Comparison of ENCODE assay signal across 8 cellular contexts in the genomic region with DNA sequence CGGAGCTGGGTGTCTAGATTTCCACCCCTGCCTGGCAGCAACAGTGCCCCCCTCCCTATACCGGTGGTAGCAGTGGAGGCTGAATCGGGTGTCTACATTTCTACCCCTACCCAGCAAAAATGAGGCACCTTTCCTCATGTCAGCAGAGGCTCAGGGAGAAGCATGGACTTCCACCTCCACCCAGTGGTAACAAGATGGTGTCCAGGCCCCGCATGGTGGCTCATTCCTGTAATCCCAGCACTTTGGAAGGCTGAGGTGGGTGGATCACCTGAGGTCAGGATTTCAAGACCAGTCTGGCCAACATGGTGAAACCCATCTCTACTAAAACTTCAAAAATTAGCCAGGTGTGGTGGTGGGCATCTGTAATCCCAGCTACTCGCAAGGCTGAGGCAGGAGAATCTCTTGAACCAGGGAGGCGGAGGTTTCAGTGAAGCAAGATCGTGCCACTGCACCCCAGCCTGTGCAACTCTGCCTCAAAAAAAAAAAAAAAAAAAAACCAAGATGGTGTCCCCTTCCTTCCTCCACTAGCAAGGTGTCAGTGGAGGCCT. TPM values are rescaled to one million over a fixed set of nuclear protein-coding genes. Genes with fewer than 3 reads are reported as not detected.
DNase-seq lines count a peak whose midpoint lies in the region; ATAC-seq and TF ChIP-seq lines count a peak whose summit lies in the region.

No MANE protein-coding gene starts in this region.

- H3K36me3 ChIP-seq in OCI-LY3 (replicated peaks; ENCODE audit: low read depth, low read length) (no peaks in the 10 kb centered on the region), spleen (no peaks in the 10 kb centered on the region)

- peaks cover 11% of the 10 kb centered on the region for H3K4me1 Mint-ChIP-seq in activated CD8-positive, alpha-beta memory T cell treated with anti-CD3 and anti-CD28 coated beads, Interleukin-2, amount 10 ng/mL, durations not matched to agents 7 days and 5 days

- CTCF ChIA-PET in activated CD8-positive, alpha-beta memory T cell treated with anti-CD3 and anti-CD28 coated beads, Interleukin-2, amount 10 ng/mL, durations not matched to agents 7 days and 5 days (lab: Charles Lee) = interaction anchor here (0.7 to 3.4 kb wide), 3 partner anchors 88 to 633 kb away, joined by 3 to 14 read pairs (median 3); no protein-coding TSS in a partner anchor

- peak overlapping the region; percentile 56 for H3K4me3 Mint-ChIP-seq in activated CD8-positive, alpha-beta memory T cell treated with anti-CD3 and anti-CD28 coated beads, Interleukin-2, amount 10 ng/mL, durations not matched to agents 7 days and 5 days

- H3K36me3 Mint-ChIP-seq in activated CD8-positive, alpha-beta memory T cell treated with anti-CD3 and anti-CD28 coated beads, Interleukin-2, amount 10 ng/mL, durations not matched to agents 7 days and 5 days = no peaks in the 10 kb centered on the region

- 0 out of 2 replicates have a peak, but pooled peaks cover 3% of the 10 kb centered on the region for H3K27me3 ChIP-seq in OCI-LY3 (ENCODE audit: low read depth, low read length)
- H3K27me3 ChIP-seq in spleen (replicated peaks in 1 of 7) = no peaks in the 10 kb centered on the region

- H3K27ac Mint-ChIP-seq in activated CD8-positive, alpha-beta memory T cell treated with anti-CD3 and anti-CD28 coated beads, Interleukin-2, amount 10 ng/mL, durations not matched to agents 7 days and 5 days = peak overlapping the region; percentile 46

- H3K4me2 ChIP-seq in OCI-LY3 (ENCODE audit: low read length) = peak overlapping the region; percentile 71

- TF ChIP-seq CTCF in OCI-LY3 (IDR thresholded peaks at IDR 0.05; ENCODE audit: low read depth, low read length) (no peak), epithelial cell of proximal tubule (conservative IDR thresholded peaks at IDR 0.05; ENCODE audit: low read depth, low read length) (peak; percentile 10), spleen (IDR thresholded peaks at IDR 0.05 in 8 of 11, conservative IDR thresholded peaks at IDR 0.05 in 3 of 11) (no peak)

- no peak overlapping the region for H3K27ac ChIP-seq in OCI-LY3 (ENCODE audit: low read length)
- no peak overlapping the region for H3K27ac ChIP-seq in spleen

- no peak for TF ChIP-seq POLR2A in spleen (IDR thresholded peaks at IDR 0.05)

- intact Hi-C loops in spleen (cut with DNase I; ENCODE audit: low total_unique reads) = no loop called here

- H4K20me1 ChIP-seq in OCI-LY3 (ENCODE audit: insufficient read depth, low read length) = no peaks in the 10 kb centered on the region

- no peaks in the 10 kb centered on the region for H3K9me3 ChIP-seq in OCI-LY3 (ENCODE audit: insufficient read depth, low read length)
- no peaks in the 10 kb centered on the region for H3K9me3 ChIP-seq in spleen

- WGBS in spleen, 5 donors = 75 to 87% (median 84%) methylated on average over 7 of the region's 7 CpGs

- H3K4me3 ChIP-seq in OCI-LY3 (ENCODE audit: low read length) = peak overlapping the region; percentile 74
- H3K4me3 ChIP-seq in epithelial cell of proximal tubule (ENCODE audit: low read depth, low read length) = no peak overlapping the region
- peak overlapping the region in 6 of 8 donors; percentile 33 to 68 (median 42) for H3K4me3 ChIP-seq in spleen

- no peaks in the 10 kb centered on the region for H3K79me2 ChIP-seq in OCI-LY3 (ENCODE audit: low read length)

- H3K27me3 Mint-ChIP-seq in activated CD8-positive, alpha-beta memory T cell treated with anti-CD3 and anti-CD28 coated beads, Interleukin-2, amount 10 ng/mL, durations not matched to agents 7 days and 5 days = peaks cover 19% of the 10 kb centered on the region

- ATAC-seq in activated CD8-positive, alpha-beta memory T cell treated with anti-CD3 and anti-CD28 coated beads, Interleukin-2, amount 10 ng/mL, durations not matched to agents 7 days and 5 days = no peak
- ATAC-seq in GM21717 (IDR thresholded peaks at IDR 0.05; ENCODE audit: unreplicated experiment) = no peak

- no peaks in the 10 kb centered on the region for H3K9me3 Mint-ChIP-seq in activated CD8-positive, alpha-beta memory T cell treated with anti-CD3 and anti-CD28 coated beads, Interleukin-2, amount 10 ng/mL, durations not matched to agents 7 days and 5 days (ENCODE audit: low read depth)

- DNase-seq in activated CD8-positive, alpha-beta memory T cell treated with anti-CD3 and anti-CD28 coated beads, Interleukin-2, amount 10 ng/mL, durations not matched to agents 7 days and 5 days = no peak
- no peak for DNase-seq in activated CD8-positive, alpha-beta memory T cell treated with anti-CD3 and anti-CD28 coated beads for 24 hours
- DNase-seq in epithelial cell of proximal tubule (ENCODE audit: low read depth) = no peak
- no peak for DNase-seq in spleen
- DNase-seq in inferior parietal cortex (ENCODE audit: extremely low spot score) = no peak
- no peak for DNase-seq in NCI-H1694 (lab: John Stamatoyannopoulos, UW)

- peak overlapping the region; percentile 60 for H2AFZ ChIP-seq in OCI-LY3 (ENCODE audit: low read depth, low read length)

- peak overlapping the region; percentile 31 for H3K9ac ChIP-seq in OCI-LY3 (ENCODE audit: low read length)

- H3K4me1 ChIP-seq in OCI-LY3 (ENCODE audit: low read length) = peaks cover 14% of the 10 kb centered on the region
- H3K4me1 ChIP-seq in spleen = peaks cover 7 to 19% (median 15%) of the 10 kb centered on the region in 6 donors

RNA-seq across cellular contexts. Expression of a gene that starts 35.5 kb away (rescaled TPM):
- not detected for total RNA-seq in activated CD8-positive, alpha-beta memory T cell treated with anti-CD3 and anti-CD28 coated beads, Interleukin-2, amount 10 ng/mL, durations not matched to agents 7 days and 5 days
- total RNA-seq in epithelial cell of proximal tubule (not detected in 2 replicates), spleen (not detected)
- not detected for polyA plus RNA-seq in spleen
